Comparison of ENCODE assay signal across 8 cellular contexts in the genomic region with DNA sequence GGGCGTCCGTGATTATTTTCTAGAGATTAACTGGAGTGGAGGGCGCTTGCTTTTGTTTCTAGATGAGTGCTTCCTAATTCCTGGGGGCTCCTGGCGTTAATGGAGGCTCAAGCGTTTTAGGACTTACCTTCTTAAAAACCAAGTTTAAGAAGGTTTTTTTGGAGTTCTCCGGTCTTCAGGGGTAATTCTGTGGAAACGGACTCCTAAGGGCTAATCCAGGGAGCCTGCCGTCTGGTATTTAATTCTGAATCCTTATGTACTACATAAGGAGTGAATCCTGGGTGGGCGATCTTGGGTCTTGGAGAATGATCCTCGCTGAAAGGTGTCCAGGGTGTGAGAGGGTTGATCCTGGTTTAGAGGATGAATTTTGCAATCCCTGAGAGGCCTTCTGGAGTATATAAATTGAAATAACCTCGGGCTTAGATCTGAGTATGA. TPM values are rescaled to one million over a fixed set of nuclear protein-coding genes. Genes with fewer than 3 reads are reported as not detected.
DNase-seq lines count a peak whose midpoint lies in the region; ATAC-seq, FAIRE-seq and TF ChIP-seq lines count a peak whose summit lies in the region.

No MANE protein-coding gene starts in this region.

- H3K79me2 ChIP-seq in astrocyte (ENCODE audit: insufficient read depth, low read length) = peaks cover 32% of the 10 kb centered on the region

- H4K20me1 ChIP-seq in astrocyte (ENCODE audit: insufficient read depth, low read length) = peaks cover 50% of the 10 kb centered on the region

- ATAC-seq in right lobe of liver = no peak
- no peak for ATAC-seq in GM21515 (IDR thresholded peaks at IDR 0.05; ENCODE audit: unreplicated experiment)
- no peak for ATAC-seq in GM19467 (IDR thresholded peaks at IDR 0.05; ENCODE audit: unreplicated experiment)

- peaks cover 64% of the 10 kb centered on the region for H3K36me3 Mint-ChIP-seq in activated CD4-positive, alpha-beta T cell treated with anti-CD3 and anti-CD28 coated beads, Interleukin-2, amount 10 ng/mL, durations not matched to agents 7 days and 5 days (ENCODE audit: low read depth)
- peaks cover 21% of the 10 kb centered on the region for H3K36me3 Mint-ChIP-seq in astrocyte (ENCODE audit: low read depth, unreplicated experiment)

- TF ChIP-seq CTCF in astrocyte (IDR thresholded peaks at IDR 0.05; ENCODE audit: insufficient read depth, low read depth, low read length) = no peak
- no peak for TF ChIP-seq CTCF in right lobe of liver (IDR thresholded peaks at IDR 0.05)
- no peak for TF ChIP-seq CTCF in thyroid gland (IDR thresholded peaks at IDR 0.05)

- H2AFZ ChIP-seq in astrocyte (ENCODE audit: low read depth, low read length) = no peak overlapping the region

- peak overlapping the region; percentile 99 for H3K27ac Mint-ChIP-seq in activated CD4-positive, alpha-beta T cell treated with anti-CD3 and anti-CD28 coated beads, Interleukin-2, amount 10 ng/mL, durations not matched to agents 7 days and 5 days
- H3K27ac Mint-ChIP-seq in astrocyte (ENCODE audit: unreplicated experiment) = peak overlapping the region; percentile 96

- peaks cover 52% of the 10 kb centered on the region for H3K4me1 Mint-ChIP-seq in activated CD4-positive, alpha-beta T cell treated with anti-CD3 and anti-CD28 coated beads, Interleukin-2, amount 10 ng/mL, durations not matched to agents 7 days and 5 days
- H3K4me1 Mint-ChIP-seq in astrocyte (ENCODE audit: low read depth, unreplicated experiment) = peaks cover 29% of the 10 kb centered on the region

- no peaks in the 10 kb centered on the region for H3K27me3 Mint-ChIP-seq in activated CD4-positive, alpha-beta T cell treated with anti-CD3 and anti-CD28 coated beads, Interleukin-2, amount 10 ng/mL, durations not matched to agents 7 days and 5 days
- no peaks in the 10 kb centered on the region for H3K27me3 Mint-ChIP-seq in astrocyte (ENCODE audit: low read depth, unreplicated experiment)

- H3K36me3 ChIP-seq in astrocyte (ENCODE audit: insufficient read depth, low read length) (peaks cover 31% of the 10 kb centered on the region), right lobe of liver (peaks cover 9 to 45% (median 26%) of the 10 kb centered on the region in 4 donors), thyroid gland (peaks cover 45% of the 10 kb centered on the region in 2 donors)

- POLR2A ChIA-PET in activated CD4-positive, alpha-beta T cell treated with anti-CD3 and anti-CD28 coated beads, Interleukin-2, amount 10 ng/mL, durations not matched to agents 7 days and 5 days (lab: Charles Lee) = interaction anchor here (0.8 kb wide), 1 partner anchor 24 kb away, joined by 5 read pairs; no protein-coding TSS in a partner anchor

- no peaks in the 10 kb centered on the region for H3K9me3 Mint-ChIP-seq in activated CD4-positive, alpha-beta T cell treated with anti-CD3 and anti-CD28 coated beads, Interleukin-2, amount 10 ng/mL, durations not matched to agents 7 days and 5 days
- H3K9me3 Mint-ChIP-seq in astrocyte (ENCODE audit: unreplicated experiment) = no peaks in the 10 kb centered on the region

- H3K27me3 ChIP-seq in astrocyte (ENCODE audit: insufficient read depth, low read length) (no peaks in the 10 kb centered on the region), right lobe of liver (no peaks in the 10 kb centered on the region), thyroid gland (no peaks in the 10 kb centered on the region)

- H3K4me1 ChIP-seq in astrocyte (ENCODE audit: insufficient read depth, low read length) (peaks cover 19% of the 10 kb centered on the region), right lobe of liver (peaks cover 0 to 15% (median 10%) of the 10 kb centered on the region in 4 donors), thyroid gland (peaks cover 16 to 35% of the 10 kb centered on the region in 2 donors)

- H3K27ac ChIP-seq in astrocyte (ENCODE audit: low read depth, low read length) = peak overlapping the region; percentile 93
- peak overlapping the region; percentile 60 to 91 (median 84) for H3K27ac ChIP-seq in right lobe of liver
- H3K27ac ChIP-seq in thyroid gland = peak overlapping the region; percentile 89 to 94 (median 91)

- CTCF ChIA-PET in activated CD4-positive, alpha-beta T cell treated with anti-CD3 and anti-CD28 coated beads, Interleukin-2, amount 10 ng/mL, durations not matched to agents 7 days and 5 days (lab: Charles Lee) = interaction anchor here (1.0 to 3.6 kb wide), 7 partner anchors 10 to 181 kb away, joined by 3 to 15 read pairs (median 5); a partner anchor contains a TSS

- intact Hi-C loops in right lobe of liver (cut with DNase I) (no loop called here), thyroid gland (cut with DNase I) (no loop called here)

- FAIRE-seq in astrocyte (lab: Jason Lieb, UNC) = no peak

- TF ChIP-seq POLR2A in right lobe of liver (IDR thresholded peaks at IDR 0.05) (no peak), thyroid gland (IDR thresholded peaks at IDR 0.05) (no peak)

- no peak for DNase-seq in activated CD4-positive, alpha-beta T cell treated with anti-CD3 and anti-CD28 coated beads, Interleukin-2, amount 10 ng/mL, durations not matched to agents 7 days and 5 days
- no peak for DNase-seq in activated CD4-positive, alpha-beta T cell treated with anti-CD3 and anti-CD28 coated beads, Interleukin-2, amount 50 U/mL, for 48 hours
- DNase-seq in astrocyte (ENCODE audit: low read depth) = no peak
- DNase-seq in right lobe of liver = no peak
- no peak for DNase-seq in thyroid gland
- no peak for DNase-seq in KG1 (lab: John Stamatoyannopoulos, UW)

- H3K4me2 ChIP-seq in astrocyte (ENCODE audit: low read length) = peak overlapping the region; percentile 93

- peak overlapping the region; percentile 100 for H3K9ac ChIP-seq in astrocyte (ENCODE audit: low read length)

- no peaks in the 10 kb centered on the region for H3K9me3 ChIP-seq in astrocyte (ENCODE audit: insufficient read depth, low read depth, low read length)
- no peaks in the 10 kb centered on the region for H3K9me3 ChIP-seq in right lobe of liver
- H3K9me3 ChIP-seq in thyroid gland = no peaks in the 10 kb centered on the region

- H3K4me3 Mint-ChIP-seq in activated CD4-positive, alpha-beta T cell treated with anti-CD3 and anti-CD28 coated beads, Interleukin-2, amount 10 ng/mL, durations not matched to agents 7 days and 5 days = peak overlapping the region; percentile 100
- H3K4me3 Mint-ChIP-seq in astrocyte (ENCODE audit: unreplicated experiment) = peak overlapping the region; percentile 99

- peak overlapping the region; percentile 98 for H3K4me3 ChIP-seq in astrocyte (ENCODE audit: insufficient read depth, low read depth, low read length)
- peak overlapping the region; percentile 71 to 83 (median 79) for H3K4me3 ChIP-seq in right lobe of liver
- H3K4me3 ChIP-seq in thyroid gland (replicated peaks in 1 of 3) = peak overlapping the region; percentile 42 to 100 (median 79)

- WGBS in right lobe of liver (ENCODE audit: insufficient coverage, low coverage, low lambda C conversion rate, missing lambda C conversion rate) = 0% methylated on average over 9 of the region's 11 CpGs
- 1 to 2% methylated on average over 11 of the region's 11 CpGs for WGBS in thyroid gland, 2 donors

RNA-seq across cellular contexts. Expression of a gene that starts 0.4 kb away (rescaled TPM):
- total RNA-seq in activated CD4-positive, alpha-beta T cell treated with anti-CD3 and anti-CD28 coated beads, Interleukin-2, amount 10 ng/mL, durations not matched to agents 7 days and 5 days = 1,000 to 10,000 TPM; 1,996 to 2,084 TPM
- total RNA-seq in astrocyte = 1,263 and 1,399 TPM in 2 replicates
- total RNA-seq in right lobe of liver = 1,000 to 10,000 TPM in 2 of 6 experiments, 100 to 1,000 TPM in 4; 417 to 1,739 (median 617) TPM
- 1,000 to 10,000 TPM; 1,543 to 4,390 (median 2,518) TPM for total RNA-seq in thyroid gland

RNA-seq across cellular contexts. Expression of a gene that starts 9.2 kb away (rescaled TPM):
- total RNA-seq in activated CD4-positive, alpha-beta T cell treated with anti-CD3 and anti-CD28 coated beads, Interleukin-2, amount 10 ng/mL, durations not matched to agents 7 days and 5 days = 1,000 to 10,000 TPM; 2,327 to 2,349 TPM
- total RNA-seq in astrocyte = 2,066 and 2,119 TPM in 2 replicates
- total RNA-seq in right lobe of liver = 100 to 1,000 TPM; 675 to 992 (median 801) TPM
- 1,000 to 10,000 TPM; 1,542 to 2,853 (median 2,123) TPM for total RNA-seq in thyroid gland

RNA-seq across cellular contexts. Expression of a gene that starts 15.9 kb away (rescaled TPM):
- total RNA-seq in activated CD4-positive, alpha-beta T cell treated with anti-CD3 and anti-CD28 coated beads, Interleukin-2, amount 10 ng/mL, durations not matched to agents 7 days and 5 days = 10 to 100 TPM; 25.0 to 27.4 TPM
- total RNA-seq in astrocyte = 32.2 and 40.6 TPM in 2 replicates
- 100 to 1,000 TPM; 123 to 335 (median 245) TPM for total RNA-seq in right lobe of liver
- total RNA-seq in thyroid gland = 100 to 1,000 TPM; 149 to 248 (median 180) TPM

RNA-seq across cellular contexts. Expression of a gene that starts 22.6 kb away (rescaled TPM):
- total RNA-seq in activated CD4-positive, alpha-beta T cell treated with anti-CD3 and anti-CD28 coated beads, Interleukin-2, amount 10 ng/mL, durations not matched to agents 7 days and 5 days = 100 to 1,000 TPM; 348 to 355 TPM
- total RNA-seq in astrocyte (0.38 TPM in 1 of 2 replicates, not detected in the other), right lobe of liver (1 to 10 TPM in 5 of 6 experiments, under 1 TPM in 1; 0.80 to 4.4 (median 2.3) TPM), thyroid gland (1 to 10 TPM; 2.8 to 7.3 (median 6.3) TPM)

RNA-seq across cellular contexts. Expression of a gene that starts 31.2 kb away (rescaled TPM):
- 1 to 10 TPM; 4.2 TPM for total RNA-seq in activated CD4-positive, alpha-beta T cell treated with anti-CD3 and anti-CD28 coated beads, Interleukin-2, amount 10 ng/mL, durations not matched to agents 7 days and 5 days
- total RNA-seq in astrocyte (20.2 and 27.5 TPM in 2 replicates), right lobe of liver (10 to 100 TPM in 3 of 6 experiments, 1 to 10 TPM in 3; 5.3 to 18.0 (median 10.9) TPM), thyroid gland (10 to 100 TPM in 3 of 4 donors, 1 to 10 TPM in 1; 9.7 to 12.6 (median 11.3) TPM)
